Comparison of ENCODE assay signal across 9 cellular contexts in the genomic region with DNA sequence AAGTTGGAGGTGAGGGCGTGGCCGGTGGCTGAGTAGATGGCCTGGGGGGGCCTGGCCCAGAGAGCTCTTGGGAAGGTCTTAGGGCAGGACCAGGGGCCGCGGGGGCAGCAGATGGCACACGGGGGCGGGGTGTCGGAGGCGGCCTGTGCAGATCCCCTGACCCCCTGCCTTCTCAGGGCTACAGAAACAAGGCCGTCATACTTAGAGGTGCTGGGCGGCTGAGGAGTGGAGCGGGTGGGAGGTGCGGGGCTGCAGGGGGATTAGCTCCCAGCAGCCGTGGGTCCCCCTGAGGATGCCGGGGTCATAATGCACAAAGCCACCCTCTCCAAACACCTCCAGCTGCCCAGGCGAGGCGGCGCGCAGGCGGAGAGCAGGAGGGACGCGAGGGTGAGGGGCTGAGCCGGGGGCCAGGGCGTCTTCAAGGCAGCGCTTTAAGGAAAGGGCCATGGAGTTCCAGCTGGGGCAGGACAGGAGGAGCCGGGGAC. TPM values are rescaled to one million over a fixed set of nuclear protein-coding genes. Genes with fewer than 3 reads are reported as not detected.
A peak's percentile ranks its signal among the peaks of the same experiment; 100 is the strongest.
DNase-seq lines count a peak whose midpoint lies in the region; ATAC-seq, FAIRE-seq and TF ChIP-seq lines count a peak whose summit lies in the region.
"Had no signal": no experiment of that assay in that cellular context is flagged by ENCODE, and none has a peak within 500 bp of the region (broad histone marks: within the 10 kb centered on the region; RNA-seq: fewer than 3 reads in every experiment).

No MANE protein-coding gene starts in this region.

- H2AFZ ChIP-seq in astrocyte (ENCODE audit: low read depth, low read length): peak overlapping the region; percentile 99

- H3K9ac ChIP-seq in astrocyte (ENCODE audit: low read length): no peak overlapping the region

- no peaks in the 10 kb centered on the region for H3K36me3 ChIP-seq in astrocyte (ENCODE audit: insufficient read depth, low read length)
- H3K36me3 ChIP-seq in lower lobe of right lung: no peaks in the 10 kb centered on the region
- no peaks in the 10 kb centered on the region for H3K36me3 ChIP-seq in BE2C

- peaks cover 8% of the 10 kb centered on the region for H3K4me1 ChIP-seq in astrocyte (ENCODE audit: insufficient read depth, low read length)
- H3K4me1 ChIP-seq in lower lobe of right lung: peaks cover 16% of the 10 kb centered on the region
- no peaks in the 10 kb centered on the region for H3K4me1 ChIP-seq in BE2C

- H3K27me3 Mint-ChIP-seq in activated CD4-positive, alpha-beta T cell treated with anti-CD3 and anti-CD28 coated beads for 36 hours: peaks cover 26% of the 10 kb centered on the region
- H3K27me3 Mint-ChIP-seq in astrocyte (ENCODE audit: low read depth, unreplicated experiment): peaks cover 32% of the 10 kb centered on the region
- peaks cover 67% of the 10 kb centered on the region for H3K27me3 Mint-ChIP-seq in stimulated activated naive CD8-positive, alpha-beta T cell treated with anti-CD3 and anti-CD28 coated beads, Interleukin-15, amount 100 ng/mL, for 72 hours

- H3K4me2 ChIP-seq in astrocyte (ENCODE audit: low read length): peak overlapping the region; percentile 99

- POLR2A ChIA-PET in activated CD4-positive, alpha-beta T cell treated with anti-CD3 and anti-CD28 coated beads for 36 hours (lab: Charles Lee): no interaction called here

- no peak for ATAC-seq in activated CD4-positive, alpha-beta T cell treated with anti-CD3 and anti-CD28 coated beads for 36 hours
- ATAC-seq in lower lobe of right lung (no peak), HG02870 (IDR thresholded peaks at IDR 0.05; ENCODE audit: unreplicated experiment) (no peak), HG02981 (IDR thresholded peaks at IDR 0.05; ENCODE audit: unreplicated experiment) (no peak)
- no peak for ATAC-seq in stimulated activated naive CD8-positive, alpha-beta T cell treated with anti-CD3 and anti-CD28 coated beads, Interleukin-15, amount 100 ng/mL, for 72 hours

- H3K79me2 ChIP-seq in astrocyte (ENCODE audit: insufficient read depth, low read length): no peaks in the 10 kb centered on the region

- H3K9me3 Mint-ChIP-seq in activated CD4-positive, alpha-beta T cell treated with anti-CD3 and anti-CD28 coated beads for 36 hours (ENCODE audit: low read depth): no peaks in the 10 kb centered on the region
- peaks cover 3% of the 10 kb centered on the region for H3K9me3 Mint-ChIP-seq in astrocyte (ENCODE audit: unreplicated experiment)
- no peaks in the 10 kb centered on the region for H3K9me3 Mint-ChIP-seq in stimulated activated naive CD8-positive, alpha-beta T cell treated with anti-CD3 and anti-CD28 coated beads, Interleukin-15, amount 100 ng/mL, for 72 hours

- H3K27ac Mint-ChIP-seq in activated CD4-positive, alpha-beta T cell treated with anti-CD3 and anti-CD28 coated beads for 36 hours: no peak overlapping the region
- H3K27ac Mint-ChIP-seq in astrocyte (ENCODE audit: unreplicated experiment): no peak overlapping the region
- no peak overlapping the region for H3K27ac Mint-ChIP-seq in stimulated activated naive CD8-positive, alpha-beta T cell treated with anti-CD3 and anti-CD28 coated beads, Interleukin-15, amount 100 ng/mL, for 72 hours

- H3K27ac ChIP-seq in astrocyte (ENCODE audit: low read depth, low read length) (no peak overlapping the region), lower lobe of right lung (no peak overlapping the region)

- TF ChIP-seq CTCF in astrocyte (IDR thresholded peaks at IDR 0.05; ENCODE audit: insufficient read depth, low read depth, low read length) (no peak), lower lobe of right lung (IDR thresholded peaks at IDR 0.05) (no peak), BE2C (IDR thresholded peaks at IDR 0.05; ENCODE audit: low read depth, low read length) (no peak)

- H4K20me1 ChIP-seq in astrocyte (ENCODE audit: insufficient read depth, low read length): no peaks in the 10 kb centered on the region

- H3K4me1 Mint-ChIP-seq in activated CD4-positive, alpha-beta T cell treated with anti-CD3 and anti-CD28 coated beads for 36 hours: peaks cover 2% of the 10 kb centered on the region
- H3K4me1 Mint-ChIP-seq in astrocyte (ENCODE audit: low read depth, unreplicated experiment): no peaks in the 10 kb centered on the region
- peaks cover 22% of the 10 kb centered on the region for H3K4me1 Mint-ChIP-seq in stimulated activated naive CD8-positive, alpha-beta T cell treated with anti-CD3 and anti-CD28 coated beads, Interleukin-15, amount 100 ng/mL, for 72 hours

- H3K27me3 ChIP-seq in astrocyte (ENCODE audit: insufficient read depth, low read length) (peaks cover 2% of the 10 kb centered on the region), lower lobe of right lung (ENCODE audit: low read depth) (no peaks in the 10 kb centered on the region), BE2C (no peaks in the 10 kb centered on the region)

- peak overlapping the region; percentile 66 for H3K4me3 ChIP-seq in astrocyte (ENCODE audit: insufficient read depth, low read depth, low read length)
- peak overlapping the region; percentile 69 for H3K4me3 ChIP-seq in lower lobe of right lung
- H3K4me3 ChIP-seq in BE2C (ENCODE audit: low read depth, low read length): no peak overlapping the region

- CTCF ChIA-PET in activated CD4-positive, alpha-beta T cell treated with anti-CD3 and anti-CD28 coated beads for 36 hours (lab: Charles Lee): interaction anchor here (0.6 to 2.2 kb wide), 12 partner anchors 8 to 351 kb away, joined by 3 to 10 read pairs (median 3); a partner anchor contains a TSS

- FAIRE-seq in astrocyte (lab: Jason Lieb, UNC): no peak

- no peak for DNase-seq in activated CD4-positive, alpha-beta T cell treated with anti-CD3 and anti-CD28 coated beads for 36 hours
- DNase-seq in activated CD4-positive, alpha-beta T cell treated with anti-CD3 and anti-CD28 coated beads, Interleukin-2, amount 50 U/mL, for 4 hours: no peak
- DNase-seq in astrocyte (ENCODE audit: low read depth) (no peak), lower lobe of right lung (no peak), BE2C (no peak)
- no peak for DNase-seq in stimulated activated naive CD8-positive, alpha-beta T cell treated with anti-CD3 and anti-CD28 coated beads, Interleukin-15, amount 100 ng/mL, for 72 hours
- DNase-seq: SIG-M5 had no signal

- no peaks in the 10 kb centered on the region for H3K9me3 ChIP-seq in astrocyte (ENCODE audit: insufficient read depth, low read depth, low read length)
- H3K9me3 ChIP-seq in lower lobe of right lung: no peaks in the 10 kb centered on the region
- H3K9me3 ChIP-seq in BE2C: no peaks in the 10 kb centered on the region

- H3K4me3 Mint-ChIP-seq in activated CD4-positive, alpha-beta T cell treated with anti-CD3 and anti-CD28 coated beads for 36 hours: peak overlapping the region; percentile 71
- H3K4me3 Mint-ChIP-seq in astrocyte (ENCODE audit: unreplicated experiment): no peak overlapping the region
- H3K4me3 Mint-ChIP-seq in stimulated activated naive CD8-positive, alpha-beta T cell treated with anti-CD3 and anti-CD28 coated beads, Interleukin-15, amount 100 ng/mL, for 72 hours: peak overlapping the region; percentile 87 to 90

- intact Hi-C loops in activated CD4-positive, alpha-beta T cell treated with anti-CD3 and anti-CD28 coated beads for 36 hours (cut with DNase I, micrococcal nuclease): no loop called here
- intact Hi-C loops in lower lobe of right lung (cut with DNase I): no loop called here

- H3K36me3 Mint-ChIP-seq in activated CD4-positive, alpha-beta T cell treated with anti-CD3 and anti-CD28 coated beads for 36 hours (ENCODE audit: low read depth): no peaks in the 10 kb centered on the region
- no peaks in the 10 kb centered on the region for H3K36me3 Mint-ChIP-seq in astrocyte (ENCODE audit: low read depth, unreplicated experiment)

RNA-seq across cellular contexts. Expression of a gene that starts 40.4 kb away (rescaled TPM):
- 10 to 100 TPM; 14.1 to 15.2 TPM for total RNA-seq in activated CD4-positive, alpha-beta T cell treated with anti-CD3 and anti-CD28 coated beads for 36 hours
- total RNA-seq in astrocyte (19.2 and 19.7 TPM in 2 replicates), lower lobe of right lung (33.2 TPM)
- 39.7 TPM for polyA plus RNA-seq in BE2C (2012; ENCODE audit: insufficient read depth, insufficient read length, low read depth)
